9 cellular contexts compared by ENCODE assay signal in the genomic region with DNA sequence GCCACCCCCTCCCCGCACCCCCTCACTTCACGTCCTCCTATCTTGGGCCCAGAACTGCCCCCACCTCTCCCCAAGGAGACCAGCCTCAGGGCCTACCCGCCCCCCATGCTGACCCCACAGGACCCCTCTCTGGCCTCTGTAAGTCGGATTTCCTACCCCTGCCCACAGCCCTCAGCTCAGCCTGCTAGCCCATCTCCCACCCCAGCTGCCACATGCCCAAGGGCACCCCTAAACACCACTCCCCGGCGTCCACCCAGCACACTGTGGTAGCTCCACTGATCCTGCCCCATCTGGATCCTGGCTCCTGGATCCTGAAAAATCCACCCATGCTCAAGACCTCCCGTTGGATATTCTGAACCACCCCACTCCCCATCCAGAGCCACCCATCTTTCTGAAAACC. TPM values are rescaled to one million over a fixed set of nuclear protein-coding genes. Genes with fewer than 3 reads are reported as not detected.
A peak's percentile ranks its signal among the peaks of the same experiment; 100 is the strongest.
DNase-seq lines count a peak whose midpoint lies in the region; ATAC-seq and TF ChIP-seq lines count a peak whose summit lies in the region.
"Had no signal": no experiment of that assay in that cellular context is flagged by ENCODE, and none has a peak within 500 bp of the region (broad histone marks: within the 10 kb centered on the region; RNA-seq: fewer than 3 reads in every experiment).

No MANE protein-coding gene starts in this region.

- H3K27ac ChIP-seq in ACC112 (ENCODE audit: low read depth, low read length) (no peak overlapping the region), HUES6 (ENCODE audit: low read depth, low read length) (no peak overlapping the region), breast epithelium (no peak overlapping the region)

- H3K27me3 ChIP-seq in ACC112 (ENCODE audit: insufficient read depth, low read length) (no peaks in the 10 kb centered on the region), HUES6 (ENCODE audit: control insufficient read depth, insufficient read depth, low read length) (peaks cover 33% of the 10 kb centered on the region), breast epithelium (no peaks in the 10 kb centered on the region)

- DNase-seq in breast epithelium (ENCODE audit: low spot score in 2 of 2) (no peak), naive B cell (no peak), mucosa of gallbladder (ENCODE audit: low spot score) (no peak), midbrain (lab: John Stamatoyannopoulos, UW) (no peak)
- DNase-seq: SIG-M5 had no signal

- no peak for TF ChIP-seq POLR2A in breast epithelium (IDR thresholded peaks at IDR 0.05)

- no peaks in the 10 kb centered on the region for H3K36me3 Mint-ChIP-seq in naive B cell

- peak overlapping the region; percentile 76 to 95 (median 84) for H3K4me3 Mint-ChIP-seq in naive B cell

- H2AFZ ChIP-seq in ACC112 (ENCODE audit: low read length, unreplicated experiment) = no peak overlapping the region

- peaks cover 3% of the 10 kb centered on the region for H3K79me2 ChIP-seq in ACC112 (ENCODE audit: control insufficient read depth, insufficient read depth, low read length, unreplicated experiment)

- peak overlapping the region; percentile 79 for H3K4me3 ChIP-seq in ACC112 (ENCODE audit: low read depth, low read length)
- H3K4me3 ChIP-seq in HUES6 (ENCODE audit: low read depth, low read length) = peak overlapping the region; percentile 55; the same call in 1 of the 2 replicates
- H3K4me3 ChIP-seq in breast epithelium = peak overlapping the region; percentile 79 to 87 (median 86)

- H3K9me3 ChIP-seq in HUES6 (ENCODE audit: control insufficient read depth, insufficient read depth, low read depth, low read length) (no peaks in the 10 kb centered on the region), breast epithelium (no peaks in the 10 kb centered on the region)

- ATAC-seq in naive B cell (ENCODE audit: low read depth in 2 of 2) = no peak
- ATAC-seq in HG03439 (IDR thresholded peaks at IDR 0.05; ENCODE audit: unreplicated experiment) = no peak
- ATAC-seq in GM18909 (IDR thresholded peaks at IDR 0.05; ENCODE audit: poor library complexity, unreplicated experiment) = no peak

- H3K36me3 ChIP-seq in ACC112 (ENCODE audit: insufficient read depth, low read length) (no peaks in the 10 kb centered on the region), HUES6 (ENCODE audit: control insufficient read depth, insufficient read depth, low read length) (no peaks in the 10 kb centered on the region), breast epithelium (no peaks in the 10 kb centered on the region)

- intact Hi-C loops in breast epithelium (cut with DNase I; ENCODE audit: low total_unique reads) = no loop called here

- no peaks in the 10 kb centered on the region for H3K27me3 Mint-ChIP-seq in naive B cell

- peak overlapping the region in 5 of 6 donors; percentile 41 to 94 (median 84) for H3K27ac Mint-ChIP-seq in naive B cell

- H3K4me1 ChIP-seq in ACC112 (ENCODE audit: control insufficient read depth, insufficient read depth, low read length, unreplicated experiment) (peaks cover 4% of the 10 kb centered on the region), HUES6 (ENCODE audit: control insufficient read depth, insufficient read depth, low read length) (peaks cover 9% of the 10 kb centered on the region; the same call in 1 of the 2 replicates), breast epithelium (peaks cover 9 to 18% of the 10 kb centered on the region in 2 donors)

- H3K4me1 Mint-ChIP-seq in naive B cell = peaks cover 19 to 28% (median 25%) of the 10 kb centered on the region in 3 donors

- no peak overlapping the region for H3K9ac ChIP-seq in HUES6 (ENCODE audit: low read length)

- no peaks in the 10 kb centered on the region for H3K9me3 Mint-ChIP-seq in naive B cell

- no peak for TF ChIP-seq CTCF in breast epithelium (IDR thresholded peaks at IDR 0.05)

RNA-seq across cellular contexts. Expression of gene EVI5L, which starts 0.8 kb away (rescaled TPM):
- total RNA-seq in breast epithelium = 10 to 100 TPM in 1 of 3 donors, 1 to 10 TPM in 2; 7.5 to 12.5 (median 9.2) TPM
- 1 to 10 TPM in 5 of 6 donors, under 1 TPM in 1; 0.63 to 4.0 (median 1.6) TPM for polyA plus RNA-seq in naive B cell (ENCODE audit: low read depth in 6 of 6)
- 23.4 TPM for total RNA-seq in mucosa of gallbladder

RNA-seq across cellular contexts. Expression of gene PRR36, which starts 43.4 kb away (rescaled TPM):
- 1 to 10 TPM in 1 of 3 donors, under 1 TPM in 1, not detected in 1; 0.59 to 2.0 TPM for total RNA-seq in breast epithelium
- under 1 TPM in 1 of 6 donors, not detected in 5; 0.05 TPM for polyA plus RNA-seq in naive B cell (ENCODE audit: low read depth in 6 of 6)
- 1.6 TPM for total RNA-seq in mucosa of gallbladder

RNA-seq across cellular contexts. Expression of gene LRRC8E, which starts 57.5 kb away (rescaled TPM):
- total RNA-seq in breast epithelium (10 to 100 TPM in 1 of 3 donors, 1 to 10 TPM in 2; 1.4 to 15.1 (median 6.6) TPM), mucosa of gallbladder (4.1 TPM)
- not detected for polyA plus RNA-seq in naive B cell (ENCODE audit: low read depth in 6 of 6)
